1 cellular context compared by ENCODE assay signal in the genomic region with DNA sequence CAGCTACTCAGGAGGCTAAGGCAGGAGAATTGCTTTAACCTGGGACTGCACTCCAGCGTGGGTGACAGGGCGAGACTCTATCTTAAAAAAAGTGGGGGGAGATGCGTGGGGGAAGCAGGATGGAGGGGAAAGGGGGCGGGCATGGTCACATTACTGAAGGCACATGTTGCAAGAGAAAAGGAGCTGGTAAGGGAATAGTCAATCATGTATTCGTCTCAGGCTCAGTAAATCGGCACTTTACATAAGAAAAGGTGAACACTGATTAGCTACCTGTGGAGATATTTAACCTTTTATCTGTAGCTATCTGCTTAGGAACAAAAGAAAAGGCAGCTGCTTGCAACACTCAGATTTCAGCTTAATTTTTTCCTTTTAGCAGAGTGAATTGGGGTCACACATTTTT.
TF ChIP-seq lines count a peak whose summit lies in the region.

No MANE protein-coding gene starts in this region.

TF ChIP-seq in WTC11, 78 proteins besides CTCF, POLR2A, EP300 and RAD21 (continued from another document):
- TF ChIP-seq, protein P1, sequence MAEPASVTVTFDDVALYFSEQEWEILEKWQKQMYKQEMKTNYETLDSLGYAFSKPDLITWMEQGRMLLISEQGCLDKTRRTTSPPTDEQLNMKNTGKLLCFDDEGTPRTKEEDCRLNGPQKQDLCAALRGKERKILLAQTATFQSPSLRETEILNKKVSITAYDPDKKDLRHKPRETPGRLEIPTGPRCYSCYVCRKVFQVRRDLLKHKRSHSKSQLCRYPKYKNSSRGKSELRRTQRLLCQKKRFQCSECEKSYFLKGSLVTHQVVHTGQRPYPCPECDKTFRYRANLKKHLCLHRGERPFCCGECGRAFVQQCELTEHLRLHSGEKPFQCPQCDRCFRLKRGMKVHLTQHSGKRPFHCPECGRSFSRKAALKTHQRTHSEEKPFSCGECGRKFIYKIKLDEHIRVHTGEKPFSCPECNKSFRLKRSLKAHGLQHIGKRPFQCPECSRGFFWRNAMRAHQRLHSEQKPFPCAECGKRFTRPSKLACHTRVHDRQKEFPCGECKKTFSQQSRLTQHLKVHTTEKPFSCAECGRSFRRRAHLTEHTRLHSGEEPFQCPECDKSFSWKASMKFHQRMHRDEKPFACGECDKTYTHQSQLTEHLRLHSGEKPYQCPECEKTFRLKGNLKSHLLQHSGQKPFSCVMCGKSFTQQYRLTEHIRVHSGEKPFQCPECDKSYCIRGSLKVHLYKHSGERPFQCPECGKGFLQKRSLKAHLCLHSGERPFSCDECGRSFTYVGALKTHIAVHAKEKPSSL (CRISPR knock-in tag; conservative IDR thresholded peaks at IDR 0.05) = no peak
- TF ChIP-seq IRF2 (CRISPR knock-in tag; IDR thresholded peaks at IDR 0.05; ENCODE audit: borderline replicate concordance, low read depth) (no peak), ZNF416 (CRISPR knock-in tag; IDR thresholded peaks at IDR 0.05) (no peak), ZBTB21 (CRISPR knock-in tag; IDR thresholded peaks at IDR 0.05; ENCODE audit: borderline replicate concordance) (no peak), CREM (CRISPR knock-in tag; IDR thresholded peaks at IDR 0.05) (no peak), ZNF138 (CRISPR knock-in tag; conservative IDR thresholded peaks at IDR 0.05) (no peak), TEAD4 (CRISPR knock-in tag; IDR thresholded peaks at IDR 0.05) (no peak), NR3C1 (CRISPR knock-in tag; conservative IDR thresholded peaks at IDR 0.05; ENCODE audit: low read depth) (no peak)
- TF ChIP-seq, protein P2, sequence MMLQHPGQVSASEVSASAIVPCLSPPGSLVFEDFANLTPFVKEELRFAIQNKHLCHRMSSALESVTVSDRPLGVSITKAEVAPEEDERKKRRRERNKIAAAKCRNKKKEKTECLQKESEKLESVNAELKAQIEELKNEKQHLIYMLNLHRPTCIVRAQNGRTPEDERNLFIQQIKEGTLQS (CRISPR knock-in tag; conservative IDR thresholded peaks at IDR 0.05) = no peak
- TF ChIP-seq, protein P3, sequence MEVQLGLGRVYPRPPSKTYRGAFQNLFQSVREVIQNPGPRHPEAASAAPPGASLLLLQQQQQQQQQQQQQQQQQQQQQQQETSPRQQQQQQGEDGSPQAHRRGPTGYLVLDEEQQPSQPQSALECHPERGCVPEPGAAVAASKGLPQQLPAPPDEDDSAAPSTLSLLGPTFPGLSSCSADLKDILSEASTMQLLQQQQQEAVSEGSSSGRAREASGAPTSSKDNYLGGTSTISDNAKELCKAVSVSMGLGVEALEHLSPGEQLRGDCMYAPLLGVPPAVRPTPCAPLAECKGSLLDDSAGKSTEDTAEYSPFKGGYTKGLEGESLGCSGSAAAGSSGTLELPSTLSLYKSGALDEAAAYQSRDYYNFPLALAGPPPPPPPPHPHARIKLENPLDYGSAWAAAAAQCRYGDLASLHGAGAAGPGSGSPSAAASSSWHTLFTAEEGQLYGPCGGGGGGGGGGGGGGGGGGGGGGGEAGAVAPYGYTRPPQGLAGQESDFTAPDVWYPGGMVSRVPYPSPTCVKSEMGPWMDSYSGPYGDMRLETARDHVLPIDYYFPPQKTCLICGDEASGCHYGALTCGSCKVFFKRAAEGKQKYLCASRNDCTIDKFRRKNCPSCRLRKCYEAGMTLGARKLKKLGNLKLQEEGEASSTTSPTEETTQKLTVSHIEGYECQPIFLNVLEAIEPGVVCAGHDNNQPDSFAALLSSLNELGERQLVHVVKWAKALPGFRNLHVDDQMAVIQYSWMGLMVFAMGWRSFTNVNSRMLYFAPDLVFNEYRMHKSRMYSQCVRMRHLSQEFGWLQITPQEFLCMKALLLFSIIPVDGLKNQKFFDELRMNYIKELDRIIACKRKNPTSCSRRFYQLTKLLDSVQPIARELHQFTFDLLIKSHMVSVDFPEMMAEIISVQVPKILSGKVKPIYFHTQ (CRISPR knock-in tag; IDR thresholded peaks at IDR 0.05) = no peak
- TF ChIP-seq, protein P4, sequence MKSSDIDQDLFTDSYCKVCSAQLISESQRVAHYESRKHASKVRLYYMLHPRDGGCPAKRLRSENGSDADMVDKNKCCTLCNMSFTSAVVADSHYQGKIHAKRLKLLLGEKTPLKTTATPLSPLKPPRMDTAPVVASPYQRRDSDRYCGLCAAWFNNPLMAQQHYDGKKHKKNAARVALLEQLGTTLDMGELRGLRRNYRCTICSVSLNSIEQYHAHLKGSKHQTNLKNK (CRISPR knock-in tag; IDR thresholded peaks at IDR 0.05) = no peak
